8 cellular contexts compared by ENCODE assay signal in genomic region chr1:192476802-192477298, GRCh38.
DNase-seq lines count a peak whose midpoint lies in the region; ATAC-seq and TF ChIP-seq lines count a peak whose summit lies in the region.

No MANE protein-coding gene starts in this region.

- H3K27ac ChIP-seq in Peyer's patch = no peak overlapping the region

- peak; percentile 72 for ATAC-seq in GM18868 (IDR thresholded peaks at IDR 0.05; ENCODE audit: unreplicated experiment)
- peak; percentile 89 for ATAC-seq in HG02571 (IDR thresholded peaks at IDR 0.05; ENCODE audit: unreplicated experiment)
- ATAC-seq in left cardiac atrium = peak; percentile 89 to 93
- no peak for ATAC-seq in left colon
- ATAC-seq in left lobe of liver = no peak

- intact Hi-C loops in left cardiac atrium (cut with DNase I) = loop anchor here in 1 of 2 donors (5.0 kb wide), 2 partner anchors 130 to 540 kb away; no protein-coding TSS in a partner anchor
- intact Hi-C loops in left colon (cut with DNase I, micrococcal nuclease) = loop anchor here (10.0 kb wide), 3 partner anchors 128 to 558 kb away; no protein-coding TSS in a partner anchor

- no peaks in the 10 kb centered on the region for H3K27me3 ChIP-seq in Peyer's patch

- no peaks in the 10 kb centered on the region for H3K4me1 ChIP-seq in Peyer's patch

- TF ChIP-seq POLR2A in Peyer's patch (IDR thresholded peaks at IDR 0.05) = no peak

- no peak overlapping the region for H3K4me3 ChIP-seq in Peyer's patch

- TF ChIP-seq CTCF in Peyer's patch (IDR thresholded peaks at IDR 0.05) = no peak

- no peaks in the 10 kb centered on the region for H3K9me3 ChIP-seq in Peyer's patch

- H3K36me3 ChIP-seq in Peyer's patch = no peaks in the 10 kb centered on the region

- DNase-seq in NCI-H446 (lab: John Stamatoyannopoulos, UW) = peak; percentile 12 to 68
- DNase-seq in left cardiac atrium = peak; percentile 59
- no peak for DNase-seq in left colon
- no peak for DNase-seq in left lobe of liver (ENCODE audit: low spot score)
- no peak for DNase-seq in NCI-H2227 treated with DMSO at 0.1 percent for 48 hours (lab: John Stamatoyannopoulos, UW)
- no peak for DNase-seq in Peyer's patch

Comparison
In these comparisons a context has a peak if more than half of its experiments do, and no peak if none do; other contexts are left out.
1. ATAC-seq: peak in GM18868 (single experiment), HG02571 (single experiment) and left cardiac atrium (2 of 2); none in left colon (single experiment) and left lobe of liver (single experiment).
2. DNase-seq: peak in NCI-H446 (2 of 2) and left cardiac atrium (single experiment); none in left colon (0 of 2), left lobe of liver (single experiment), NCI-H2227 treated with DMSO at 0.1 percent for 48 hours (single experiment) and Peyer's patch (0 of 3).